Comparison of ENCODE assay signal across 8 cellular contexts in genomic region chr1:248825909-248826760, GRCh38. TPM values are rescaled to one million over a fixed set of nuclear protein-coding genes. Genes with fewer than 3 reads are reported as not detected.
DNase-seq lines count a peak whose midpoint lies in the region; ATAC-seq and TF ChIP-seq lines count a peak whose summit lies in the region.

SH3BP5L (minus strand) TSS chr1:248825915; CDS start chr1:248824935, 980 bp downstream.

- H3K27ac ChIP-seq in CD4-positive, CD25-positive, alpha-beta regulatory T cell (ENCODE audit: insufficient read depth, low read length, poor library complexity, severe bottlenecking), result peak within 1 kb of the TSS; percentile 99
- peak within 1 kb of the TSS; percentile 95 to 100 (median 98) for H3K27ac ChIP-seq in right lobe of liver

- peak; percentile 85 to 98 (median 95) for DNase-seq in CD4-positive, CD25-positive, alpha-beta regulatory T cell
- DNase-seq in NCI-H774 (lab: John Stamatoyannopoulos, UW) (peak; percentile 93), dermis blood vessel endothelial cell (peak; percentile 97), right lobe of liver (peak; percentile 92 to 95 (median 94))
- DNase-seq in activated CD4-positive, alpha-beta T cell treated with anti-CD3 and anti-CD28 coated beads, Interleukin-2, amount 50 U/mL, for 4 hours, result peak; percentile 88 to 90
- DNase-seq in stimulated activated CD4-positive, alpha-beta T cell treated with anti-CD3 and anti-CD28 coated beads, Interleukin-4, amount 100 ng/mL, for 4 hours, result peak; percentile 80 to 92

- WGBS in right lobe of liver (ENCODE audit: insufficient coverage, low coverage, low lambda C conversion rate, missing lambda C conversion rate), result under 1% methylated on average over 36 of the region's 56 CpGs

- peaks cover 16% of the 10 kb centered on the region for H3K36me3 ChIP-seq in CD4-positive, CD25-positive, alpha-beta regulatory T cell (ENCODE audit: control insufficient read depth, insufficient read depth, low read length)
- H3K36me3 ChIP-seq in right lobe of liver, result no peaks in the 10 kb centered on the region

- H3K27me3 ChIP-seq in CD4-positive, CD25-positive, alpha-beta regulatory T cell (ENCODE audit: control insufficient read depth, insufficient read depth, low read length), result no peaks in the 10 kb centered on the region
- H3K27me3 ChIP-seq in right lobe of liver, result no peaks in the 10 kb centered on the region

- H3K4me1 ChIP-seq in CD4-positive, CD25-positive, alpha-beta regulatory T cell (ENCODE audit: control insufficient read depth, insufficient read depth, low read length, poor library complexity, severe bottlenecking), result peaks cover 52% of the 10 kb centered on the region
- H3K4me1 ChIP-seq in right lobe of liver, result peaks cover 0 to 30% (median 12%) of the 10 kb centered on the region in 4 donors

- TF ChIP-seq POLR2A in right lobe of liver (IDR thresholded peaks at IDR 0.05), result peak; percentile 77

- peaks cover 0 to 1% (median 0%) of the 10 kb centered on the region in 7 donors for H3K9me3 Mint-ChIP-seq in CD4-positive, CD25-positive, alpha-beta regulatory T cell

- peak within 1 kb of the TSS; percentile 95 to 99 (median 98) for H3K4me3 Mint-ChIP-seq in CD4-positive, CD25-positive, alpha-beta regulatory T cell

- H3K27me3 Mint-ChIP-seq in CD4-positive, CD25-positive, alpha-beta regulatory T cell, result peaks cover 10% of the 10 kb centered on the region

- no peaks in the 10 kb centered on the region for H3K9me3 ChIP-seq in CD4-positive, CD25-positive, alpha-beta regulatory T cell (ENCODE audit: control insufficient read depth in 2 of 2, low read length in 2 of 2)
- H3K9me3 ChIP-seq in right lobe of liver, result no peaks in the 10 kb centered on the region

- peaks cover 4 to 60% (median 41%) of the 10 kb centered on the region in 4 donors for H3K4me1 Mint-ChIP-seq in CD4-positive, CD25-positive, alpha-beta regulatory T cell

- peak; percentile 41 to 74 (median 70) for TF ChIP-seq CTCF in right lobe of liver (IDR thresholded peaks at IDR 0.05)

- intact Hi-C loops in right lobe of liver (cut with DNase I), result no loop called here

- ATAC-seq in CD4-positive, CD25-positive, alpha-beta regulatory T cell (ENCODE audit: low read depth in 2 of 2), result peak; percentile 86 to 89
- ATAC-seq in GM19397 (IDR thresholded peaks at IDR 0.05; ENCODE audit: unreplicated experiment), result peak; percentile 93
- peak; percentile 93 for ATAC-seq in HG03571 (IDR thresholded peaks at IDR 0.05; ENCODE audit: unreplicated experiment)
- ATAC-seq in right lobe of liver, result peak; percentile 85 to 96 (median 92)

- peak within 1 kb of the TSS; percentile 98 to 99 (median 99) for H3K27ac Mint-ChIP-seq in CD4-positive, CD25-positive, alpha-beta regulatory T cell

- H3K4me3 ChIP-seq in CD4-positive, CD25-positive, alpha-beta regulatory T cell (ENCODE audit: low read depth, low read length), result peak within 1 kb of the TSS; percentile 96
- H3K4me3 ChIP-seq in right lobe of liver, result peak within 1 kb of the TSS; percentile 69 to 76 (median 73)

- H3K36me3 Mint-ChIP-seq in CD4-positive, CD25-positive, alpha-beta regulatory T cell, result peaks cover 23% of the 10 kb centered on the region

RNA-seq across cellular contexts. Expression of gene SH3BP5L, which starts in this region (rescaled TPM):
- total RNA-seq in CD4-positive, CD25-positive, alpha-beta regulatory T cell, result 18.3 TPM
- polyA plus RNA-seq in CD4-positive, CD25-positive, alpha-beta regulatory T cell, result 1 to 10 TPM; 2.2 to 6.5 (median 4.5) TPM
- total RNA-seq in dermis blood vessel endothelial cell (32.7 and 36.7 TPM in 2 replicates), right lobe of liver (10 to 100 TPM in 5 of 6 experiments, 1 to 10 TPM in 1; 9.8 to 13.1 (median 12.4) TPM)

Comparison
In these comparisons a context has a peak if more than half of its experiments do, and no peak if none do; other contexts are left out.
1. Peak in every context shown above with its lines: DNase-seq, ATAC-seq, H3K4me3 ChIP-seq and H3K27ac ChIP-seq.